Comparison of ENCODE assay signal across 24 cellular contexts in the genomic region with DNA sequence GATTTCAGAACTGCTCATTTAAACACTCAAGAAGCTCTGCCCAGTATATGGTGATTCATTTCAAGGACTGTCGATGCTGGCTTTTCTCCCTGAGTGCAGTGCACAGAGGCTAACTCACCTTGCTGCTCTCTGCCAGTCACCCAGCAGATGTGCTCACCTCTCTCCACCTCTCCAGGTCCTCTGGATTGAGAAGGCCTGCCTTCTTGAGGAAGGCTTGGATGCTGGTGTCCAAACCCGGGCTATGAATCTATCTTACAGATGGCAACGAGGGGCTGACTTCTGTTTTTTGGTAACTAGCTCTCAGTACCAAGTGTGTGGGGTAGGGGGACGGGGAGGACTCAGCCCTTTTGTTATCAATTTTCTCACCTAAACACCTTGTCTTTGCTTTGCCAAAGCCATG. TPM values are rescaled to one million over a fixed set of nuclear protein-coding genes. Genes with fewer than 3 reads are reported as not detected.
"Had no signal": no experiment of that assay in that cellular context is flagged by ENCODE, and none has a peak within 500 bp of the region (broad histone marks: within the 10 kb centered on the region; RNA-seq: fewer than 3 reads in every experiment).

No MANE protein-coding gene starts in this region.

- H3K4me3 ChIP-seq: K562, SJSA1, SK-N-MC had no signal

- DNase-seq: Kasumi-1, NCI-H1092 treated with DMSO at 0.1 percent for 48 hours, NCI-H1436, NCI-H187, NCI-H2029, NCI-H2081 treated with DMSO at 0.1 percent for 48 hours, NCI-H2171, NCI-H226, NCI-H446, NCI-H510A, NCI-H524 treated with DMSO at 0.1 percent for 48 hours, NCI-H69, NCI-H774, SHP77 treated with DMSO at 0.1 percent for 48 hours, SW 1271 had no signal

- H3K27ac Mint-ChIP-seq: IgD-negative memory B cell had no signal

- H3K36me3 Mint-ChIP-seq: IgD-negative memory B cell had no signal

- H3K4me3 Mint-ChIP-seq: IgD-negative memory B cell had no signal

- H3K27ac ChIP-seq: HL-60, KMS-11, RWPE1, SJSA1, SK-N-MC had no signal

- ATAC-seq: K562, Panc1 had no signal

- H3K4me1 Mint-ChIP-seq: IgD-negative memory B cell had no signal

- H3K4me1 ChIP-seq: SJSA1 had no signal

- H3K36me3 ChIP-seq: SJSA1 had no signal

RNA-seq across cellular contexts. Expression of gene TEX29, which starts 47.6 kb away (rescaled TPM):
- total RNA-seq: K562, M059J had no signal
